In genomic region chr5:132496631-132497487, GRCh38 we compare ENCODE assay signal across 8 cellular contexts. TPM values are rescaled to one million over a fixed set of nuclear protein-coding genes. Genes with fewer than 3 reads are reported as not detected.
A peak's percentile ranks its signal among the peaks of the same experiment; 100 is the strongest.
DNase-seq lines count a peak whose midpoint lies in the region; ATAC-seq and TF ChIP-seq lines count a peak whose summit lies in the region.

No MANE protein-coding gene starts in this region.

- peaks cover 45% of the 10 kb centered on the region for H3K27me3 Mint-ChIP-seq in brain

- no peaks in the 10 kb centered on the region for H3K9me3 ChIP-seq in iPS DF 6.9 (ENCODE audit: control insufficient read depth, insufficient read depth, low read length)

- peaks cover 0 to 2% (median 0%) of the 10 kb centered on the region in 5 experiments for H3K9me3 Mint-ChIP-seq in brain

- peaks cover 3% of the 10 kb centered on the region; the same call in 1 of the 2 replicates for H3K4me1 ChIP-seq in iPS DF 6.9 (ENCODE audit: control insufficient read depth, insufficient read depth, low read length)

- peak overlapping the region; percentile 76 for H3K4me3 ChIP-seq in iPS DF 6.9 (ENCODE audit: low read length)

- ATAC-seq in GM21447 (IDR thresholded peaks at IDR 0.05; ENCODE audit: unreplicated experiment), result peak; percentile 37

- H3K4me1 Mint-ChIP-seq in brain, result peaks cover 21% of the 10 kb centered on the region

- H3K36me3 ChIP-seq in iPS DF 6.9 (ENCODE audit: control insufficient read depth, insufficient read depth, low read length), result no peaks in the 10 kb centered on the region

- no peaks in the 10 kb centered on the region for H3K36me3 Mint-ChIP-seq in brain

- TF ChIP-seq CTCF in brain (conservative IDR thresholded peaks at IDR 0.05), result no peak

- DNase-seq in EL (peak; percentile 92), HuH-7.5 (ENCODE audit: low spot score) (peak; percentile 73), SW480 (ENCODE audit: low spot score) (peak; percentile 75), iPS DF 6.9 (ENCODE audit: low read depth, low spot score) (peak; percentile 63), retina (peak; percentile 72), NCI-H2107 treated with DMSO at 0.1 percent for 48 hours (lab: John Stamatoyannopoulos, UW; ENCODE audit: unreplicated experiment) (no peak)

- H3K27ac Mint-ChIP-seq in brain, result peak overlapping the region; percentile 17 to 90 (median 62)

- H3K27me3 ChIP-seq in iPS DF 6.9 (ENCODE audit: control insufficient read depth, insufficient read depth, low read length), result no peaks in the 10 kb centered on the region

- WGBS in iPS DF 6.9 (ENCODE audit: insufficient coverage, insufficient read length), result no CpG with 5 or more reads among the region's 62 CpGs

- H3K27ac ChIP-seq in iPS DF 6.9 (ENCODE audit: low read length), result no peak overlapping the region

- H3K4me3 Mint-ChIP-seq in brain, result peak overlapping the region; percentile 83 to 90 (median 84)

RNA-seq across cellular contexts. Expression of gene IRF1, which starts 6.3 kb away (rescaled TPM):
- polyA plus RNA-seq in brain (ENCODE audit: insufficient read depth, low read depth, low replicate concordance), result 11.5 TPM

RNA-seq across cellular contexts. Expression of gene IL5, which starts 46.5 kb away (rescaled TPM):
- not detected for polyA plus RNA-seq in brain (ENCODE audit: insufficient read depth, low read depth, low replicate concordance)

RNA-seq across cellular contexts. Expression of gene RAD50, which starts 59.9 kb away (rescaled TPM):
- 4.7 TPM for polyA plus RNA-seq in brain (ENCODE audit: insufficient read depth, low read depth, low replicate concordance)
